ENCODE assay signal across 1 cellular context in the genomic region with DNA sequence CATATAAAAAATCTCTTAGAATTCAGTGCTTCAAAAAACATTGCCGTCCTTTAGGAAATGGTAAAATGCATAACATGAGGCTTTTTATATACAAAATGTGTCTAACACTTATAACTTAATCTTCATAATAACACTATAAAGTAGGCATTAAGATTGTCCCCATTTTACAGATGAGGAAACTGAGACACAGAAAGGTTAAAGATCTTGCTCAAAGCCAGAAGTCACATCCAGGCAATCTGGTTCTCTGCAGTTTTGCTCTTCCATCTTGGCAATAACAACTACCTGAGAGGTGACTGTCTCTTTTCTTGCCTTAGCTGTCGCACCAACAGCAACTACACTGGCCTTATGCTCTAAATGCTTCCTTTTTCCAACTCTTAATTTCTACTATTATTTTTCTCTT.
TF ChIP-seq lines count a peak whose summit lies in the region.

No MANE protein-coding gene starts in this region.

TF ChIP-seq in K562, 482 proteins besides CTCF, POLR2A, EP300 and RAD21:
- TF ChIP-seq KAT8 (IDR thresholded peaks at IDR 0.05; ENCODE audit: low read depth), result no peak
- no peak for TF ChIP-seq ASH1L (IDR thresholded peaks at IDR 0.05; ENCODE audit: borderline replicate concordance, low read depth, partially characterized antibody)
- TF ChIP-seq HDGF (IDR thresholded peaks at IDR 0.05), result no peak
- no peak for TF ChIP-seq ZNF717 (CRISPR knock-in tag; IDR thresholded peaks at IDR 0.05)
- peak; percentile 96 for TF ChIP-seq RBM25 (IDR thresholded peaks at IDR 0.05; ENCODE audit: low read depth, low read length, severe bottlenecking)
- TF ChIP-seq, protein P1, sequence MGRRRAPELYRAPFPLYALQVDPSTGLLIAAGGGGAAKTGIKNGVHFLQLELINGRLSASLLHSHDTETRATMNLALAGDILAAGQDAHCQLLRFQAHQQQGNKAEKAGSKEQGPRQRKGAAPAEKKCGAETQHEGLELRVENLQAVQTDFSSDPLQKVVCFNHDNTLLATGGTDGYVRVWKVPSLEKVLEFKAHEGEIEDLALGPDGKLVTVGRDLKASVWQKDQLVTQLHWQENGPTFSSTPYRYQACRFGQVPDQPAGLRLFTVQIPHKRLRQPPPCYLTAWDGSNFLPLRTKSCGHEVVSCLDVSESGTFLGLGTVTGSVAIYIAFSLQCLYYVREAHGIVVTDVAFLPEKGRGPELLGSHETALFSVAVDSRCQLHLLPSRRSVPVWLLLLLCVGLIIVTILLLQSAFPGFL (CRISPR knock-in tag; IDR thresholded peaks at IDR 0.05), result no peak
- no peak for TF ChIP-seq KLF1 (tag; IDR thresholded peaks at IDR 0.05)
- TF ChIP-seq KDM1A (IDR thresholded peaks at IDR 0.05), result 0 out of 4 replicates have a peak, but pooled peaks of 1 of the 2 experiments have one; percentile 18
- TF ChIP-seq FOXJ2 (tag; IDR thresholded peaks at IDR 0.05), result no peak
- TF ChIP-seq ZNF644 (tag; IDR thresholded peaks at IDR 0.05; ENCODE audit: low read depth), result no peak
- no peak for TF ChIP-seq JUND (IDR thresholded peaks at IDR 0.05; ENCODE audit: borderline replicate concordance, low read depth, low read length)
- no peak for TF ChIP-seq JUND (tag; IDR thresholded peaks at IDR 0.05; ENCODE audit: borderline replicate concordance, low read depth, low read length)
- 0 out of 2 replicates have a peak, but pooled peaks have one; percentile 31 for TF ChIP-seq BCOR (IDR thresholded peaks at IDR 0.05)
- TF ChIP-seq ZNF589 (CRISPR knock-in tag; IDR thresholded peaks at IDR 0.05; ENCODE audit: low read depth), result no peak
- TF ChIP-seq ADNP (tag; IDR thresholded peaks at IDR 0.05), result 0 out of 2 replicates have a peak, but pooled peaks have one; percentile 42
- no peak for TF ChIP-seq CHD1 (IDR thresholded peaks at IDR 0.05; ENCODE audit: low read length)
- TF ChIP-seq PPARD (CRISPR knock-in tag; IDR thresholded peaks at IDR 0.05), result no peak
- TF ChIP-seq SREBF2 (CRISPR knock-in tag; IDR thresholded peaks at IDR 0.05), result no peak
- no peak for TF ChIP-seq ZNF830 (CRISPR knock-in tag; IDR thresholded peaks at IDR 0.05)
- no peak for TF ChIP-seq HNRNPH1 (optimal IDR thresholded peaks at IDR 0.05; ENCODE audit: low read depth, low read length)
